Comparison of ENCODE assay signal across 16 cellular contexts in the genomic region with DNA sequence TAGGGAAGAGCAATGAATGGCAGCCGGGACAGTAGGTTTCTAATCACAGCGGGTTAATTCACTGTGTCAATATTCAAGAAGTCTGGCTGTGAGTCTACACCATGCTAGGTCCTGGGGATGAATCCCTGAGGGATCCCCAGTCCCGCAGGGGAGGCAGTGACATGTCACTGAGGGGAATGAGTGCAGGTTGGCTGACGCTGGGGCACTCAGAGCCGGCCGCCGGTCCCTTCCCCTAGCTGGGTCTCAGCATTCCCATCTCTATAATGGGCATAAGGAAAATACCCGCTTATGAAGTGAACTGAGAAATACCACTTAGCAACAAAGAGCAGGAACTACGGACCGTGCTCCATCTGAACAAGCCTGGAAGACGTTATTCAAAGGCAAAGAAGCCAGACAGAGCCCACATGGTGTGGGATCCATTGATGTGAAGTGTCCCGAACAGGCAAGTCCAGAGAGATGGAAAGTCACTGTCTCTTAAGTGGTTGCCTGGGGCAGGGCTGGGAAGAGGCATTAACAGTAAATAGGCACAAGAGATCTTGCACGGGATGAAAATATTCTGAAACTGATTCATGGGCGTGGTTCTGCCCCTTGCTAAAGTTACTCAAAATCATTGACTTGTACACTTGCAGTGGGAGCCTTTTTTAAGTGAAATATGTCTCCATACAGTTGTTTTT. TPM values are rescaled to one million over a fixed set of nuclear protein-coding genes. Genes with fewer than 3 reads are reported as not detected.
DNase-seq lines count a peak whose midpoint lies in the region; TF ChIP-seq lines count a peak whose summit lies in the region.
"Had no signal": no experiment of that assay in that cellular context is flagged by ENCODE, and none has a peak within 500 bp of the region (broad histone marks: within the 10 kb centered on the region; RNA-seq: fewer than 3 reads in every experiment).

No MANE protein-coding gene starts in this region.

- H3K4me1 Mint-ChIP-seq in glutamatergic neuron (ENCODE audit: low read depth, unreplicated experiment): no peaks in the 10 kb centered on the region
- H3K4me1 Mint-ChIP-seq: CD4-positive, CD25-positive, alpha-beta regulatory T cell had no signal

- DNase-seq in COLO829 (ENCODE audit: low spot score) (peak; percentile 14), RWPE1 (ENCODE audit: low spot score) (no peak), glutamatergic neuron (no peak), ecto neural progenitor cell (ENCODE audit: low spot score) (no peak), AG08396 (ENCODE audit: low spot score) (no peak), DMS79 (lab: John Stamatoyannopoulos, UW) (no peak)
- DNase-seq: 8988T; CD4-positive, CD25-positive, alpha-beta regulatory T cell; DMS153; DND-41; GDM1; HCEC 1CT; HFFc6; KBM-7 had no signal

- peaks cover 6% of the 10 kb centered on the region for H3K27me3 Mint-ChIP-seq in glutamatergic neuron (ENCODE audit: unreplicated experiment)

- POLR2A ChIA-PET in RWPE1 (lab: Yijun Ruan, JAX; ENCODE audit: low non-redundant PET): no interaction called here

- CTCF ChIA-PET in RWPE1 (lab: Yijun Ruan, JAX): no interaction called here

- H3K27ac Mint-ChIP-seq in glutamatergic neuron (ENCODE audit: unreplicated experiment): peak overlapping the region; percentile 25
- H3K27ac Mint-ChIP-seq: CD4-positive, CD25-positive, alpha-beta regulatory T cell; HFFc6 had no signal

- TF ChIP-seq CTCF in RWPE1 (conservative IDR thresholded peaks at IDR 0.05; ENCODE audit: low read depth): no peak
- TF ChIP-seq CTCF in glutamatergic neuron (IDR thresholded peaks at IDR 0.05; ENCODE audit: partially characterized antibody, unreplicated experiment): no peak

- H3K4me3 Mint-ChIP-seq in glutamatergic neuron (ENCODE audit: unreplicated experiment): no peak overlapping the region
- H3K4me3 Mint-ChIP-seq: HFFc6 had no signal

- H3K27ac ChIP-seq in RWPE1: peak overlapping the region; percentile 40
- H3K27ac ChIP-seq: BLaER1 treated with 17β-estradiol and CSF1 and Interleukin-3, amounts not matched to agents 10 nM and 100 nM; HL-60 had no signal

- no peaks in the 10 kb centered on the region for H3K36me3 Mint-ChIP-seq in glutamatergic neuron (ENCODE audit: unreplicated experiment)
- H3K36me3 Mint-ChIP-seq: CD4-positive, CD25-positive, alpha-beta regulatory T cell had no signal

- peaks cover 1% of the 10 kb centered on the region for H3K9me3 Mint-ChIP-seq in glutamatergic neuron (ENCODE audit: unreplicated experiment)
- H3K9me3 Mint-ChIP-seq: CD4-positive, CD25-positive, alpha-beta regulatory T cell; HFFc6 had no signal

RNA-seq across cellular contexts. Expression of gene PPL, which starts 31.9 kb away (rescaled TPM):
- 4.7 TPM for total RNA-seq in glutamatergic neuron (ENCODE audit: unreplicated experiment)
- total RNA-seq: CD4-positive, CD25-positive, alpha-beta regulatory T cell had no signal

RNA-seq across cellular contexts. Expression of gene SEC14L5, which starts 53.1 kb away (rescaled TPM):
- total RNA-seq in glutamatergic neuron (ENCODE audit: unreplicated experiment): 3.1 TPM
- total RNA-seq: HFFc6 had no signal

RNA-seq across cellular contexts. Expression of gene UBN1, which starts 57.8 kb away (rescaled TPM):
- 34.3 TPM for total RNA-seq in glutamatergic neuron (ENCODE audit: unreplicated experiment)

RNA-seq across cellular contexts. Expression of gene GLYR1, which starts 58.0 kb away (rescaled TPM):
- total RNA-seq in glutamatergic neuron (ENCODE audit: unreplicated experiment): 133 TPM
